Comparison of ENCODE assay signal across 8 cellular contexts in genomic region chr1:244704107-244704506, GRCh38.
"Had no signal": no experiment of that assay in that cellular context is flagged by ENCODE, and none has a peak within 500 bp of the region (broad histone marks: within the 10 kb centered on the region; RNA-seq: fewer than 3 reads in every experiment).

No MANE protein-coding gene starts in this region.

- H3K27ac ChIP-seq: HL-60, KMS-11 had no signal

- DNase-seq: IMR-90, KBM-7, KG1 had no signal

- ATAC-seq: HepG2 had no signal

- H3K27me3 Mint-ChIP-seq: IgD-negative memory B cell had no signal

- H3K9ac ChIP-seq: KMS-11 had no signal

- H3K4me1 Mint-ChIP-seq: IgD-negative memory B cell had no signal

- H3K4me2 ChIP-seq: KMS-11 had no signal

- H3K4me3 Mint-ChIP-seq: IgD-negative memory B cell had no signal

- H3K27ac Mint-ChIP-seq: IgD-negative memory B cell had no signal

- FAIRE-seq: HepG2, HTR-8/SVneo had no signal
